Comparison of ENCODE assay signal across 17 cellular contexts in the genomic region with DNA sequence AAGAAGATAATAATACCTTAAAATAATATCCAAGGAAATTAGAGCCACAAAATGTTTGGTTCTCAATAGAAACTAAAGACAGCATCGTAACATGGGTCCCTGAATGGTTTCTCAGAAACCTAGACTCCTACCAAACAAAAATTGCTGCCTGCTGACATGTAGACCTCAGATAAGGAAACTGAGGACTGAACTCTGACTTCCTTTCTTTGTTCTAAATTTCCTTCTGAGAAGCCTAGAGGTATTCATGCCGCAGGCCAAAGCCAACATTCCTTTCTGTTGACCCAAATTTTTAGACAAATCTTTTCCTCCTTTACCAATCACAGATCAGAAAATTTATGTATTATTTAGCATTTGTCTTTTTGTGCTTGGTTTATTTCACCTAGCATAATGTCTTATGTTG.
"Had no signal": no experiment of that assay in that cellular context is flagged by ENCODE, and none has a peak within 500 bp of the region (broad histone marks: within the 10 kb centered on the region; RNA-seq: fewer than 3 reads in every experiment).

No MANE protein-coding gene starts in this region.

- H3K4me2 ChIP-seq: SK-N-SH had no signal

- H3K9me2 ChIP-seq: SK-N-SH had no signal

- H3K9ac ChIP-seq: SK-N-SH had no signal

- ATAC-seq: activated CD8-positive, alpha-beta T cell treated with anti-CD3 and anti-CD28 coated beads, Interleukin-2, amount 10 ng/mL, durations not matched to agents 7 days and 5 days; left lung; naive thymus-derived CD4-positive, alpha-beta T cell; sciatic nerve had no signal

- H3K4me3 ChIP-seq: ascending aorta, coronary artery, left lung, transverse colon had no signal

- H3K27me3 ChIP-seq: ascending aorta, left lung, transverse colon had no signal

- H3K4me1 ChIP-seq: ascending aorta, left lung, transverse colon had no signal

- H3K9me3 ChIP-seq: ascending aorta, left lung, transverse colon had no signal

- DNase-seq: activated CD4-positive, alpha-beta T cell treated with anti-CD3 and anti-CD28 coated beads for 4 hours; activated CD8-positive, alpha-beta memory T cell treated with anti-CD3 and anti-CD28 coated beads, Interleukin-2, amount 50 U/mL, for 48 hours; activated CD8-positive, alpha-beta T cell treated with anti-CD3 and anti-CD28 coated beads, Interleukin-2, amount 10 ng/mL, durations not matched to agents 7 days and 5 days; central memory CD4-positive, alpha-beta T cell; effector CD8-positive, alpha-beta T cell; left lung; naive thymus-derived CD4-positive, alpha-beta T cell; posterior cingulate gyrus; SK-N-SH; stimulated activated CD4-positive, alpha-beta T cell treated with anti-CD3 and anti-CD28 coated beads, Interleukin-2, amount 100 ng/mL, for 24 hours; stimulated activated naive CD4-positive, alpha-beta T cell; substantia nigra; transverse colon had no signal

- H3K36me3 ChIP-seq: ascending aorta, left lung, transverse colon had no signal

- H3K27ac ChIP-seq: ascending aorta, coronary artery, epithelial cell of prostate, transverse colon had no signal
